8 cellular contexts compared by ENCODE assay signal in genomic region chr9:127567119-127567897, GRCh38. TPM values are rescaled to one million over a fixed set of nuclear protein-coding genes. Genes with fewer than 3 reads are reported as not detected.
DNase-seq lines count a peak whose midpoint lies in the region; ATAC-seq and TF ChIP-seq lines count a peak whose summit lies in the region.

No MANE protein-coding gene starts in this region.

- no peak for TF ChIP-seq EP300 in suprapubic skin (IDR thresholded peaks at IDR 0.05)

- H3K9me3 ChIP-seq in HUES64 (ENCODE audit: insufficient read depth, low read depth, low read length) (no peaks in the 10 kb centered on the region), suprapubic skin (no peaks in the 10 kb centered on the region)

- peak overlapping the region; percentile 59 for H3K9ac ChIP-seq in HUES64 (ENCODE audit: low read depth, low read length)

- peak; percentile 59 for DNase-seq in AG10803 (ENCODE audit: low read depth)
- no peak for DNase-seq in brain microvascular endothelial cell
- DNase-seq in suprapubic skin (ENCODE audit: low spot score in 2 of 2), result no peak
- DNase-seq in NCI-H226, result no peak

- H3K4me1 ChIP-seq in HUES64 (ENCODE audit: insufficient read depth, low read length) (peaks cover 33% of the 10 kb centered on the region), suprapubic skin (peaks cover 74% of the 10 kb centered on the region)

- no peak for TF ChIP-seq CTCF in AG10803 (conservative IDR thresholded peaks at IDR 0.05; ENCODE audit: low read length)
- TF ChIP-seq CTCF in brain microvascular endothelial cell (IDR thresholded peaks at IDR 0.05; ENCODE audit: low read depth, low read length, missing control alignments), result no peak
- TF ChIP-seq CTCF in suprapubic skin (IDR thresholded peaks at IDR 0.05), result no peak

- H3K4me3 ChIP-seq in AG10803 (ENCODE audit: low read length), result peak overlapping the region; percentile 94
- peak overlapping the region; percentile 73 for H3K4me3 ChIP-seq in HUES64 (ENCODE audit: low read length)
- H3K4me3 ChIP-seq in brain microvascular endothelial cell (ENCODE audit: low read depth, low read length), result peak overlapping the region; percentile 91
- H3K4me3 ChIP-seq in suprapubic skin, result peak overlapping the region; percentile 76

- TF ChIP-seq POLR2A in suprapubic skin (IDR thresholded peaks at IDR 0.05), result no peak

- peak overlapping the region; percentile 59; the same call in 1 of the 2 replicates for H3K27ac ChIP-seq in HUES64 (ENCODE audit: low read depth, low read length)
- H3K27ac ChIP-seq in brain microvascular endothelial cell, result peak overlapping the region; percentile 2
- H3K27ac ChIP-seq in layer of hippocampus (ENCODE audit: low read depth, low read length), result peak overlapping the region; percentile 52
- H3K27ac ChIP-seq in suprapubic skin, result peak overlapping the region; percentile 97

- WGBS in HUES64, result 31% methylated on average over 19 of the region's 19 CpGs
- WGBS in suprapubic skin, result 1% methylated on average over 10 of the region's 19 CpGs

- in situ Hi-C loops in brain microvascular endothelial cell (cut with HindIII; ENCODE audit: low pct_ligation_motif_present, low sequenced_read_pairs), result no loop called here

- H3K27me3 ChIP-seq in HUES64 (ENCODE audit: insufficient read depth, low read length), result peaks cover 8% of the 10 kb centered on the region; the same call in 1 of the 2 replicates
- no peaks in the 10 kb centered on the region for H3K27me3 ChIP-seq in brain microvascular endothelial cell (replicated peaks)
- H3K27me3 ChIP-seq in layer of hippocampus (ENCODE audit: control insufficient read depth, insufficient read depth, low read length), result no peaks in the 10 kb centered on the region
- no peaks in the 10 kb centered on the region for H3K27me3 ChIP-seq in suprapubic skin

- H3K36me3 ChIP-seq in HUES64 (ENCODE audit: insufficient read depth, low read length), result peaks cover 9% of the 10 kb centered on the region; the same call in 1 of the 2 replicates
- peaks cover 21% of the 10 kb centered on the region for H3K36me3 ChIP-seq in brain microvascular endothelial cell (replicated peaks)
- no peaks in the 10 kb centered on the region for H3K36me3 ChIP-seq in suprapubic skin

- no peak for ATAC-seq in GM21529 (IDR thresholded peaks at IDR 0.05; ENCODE audit: unreplicated experiment)
- ATAC-seq in HG02610 (IDR thresholded peaks at IDR 0.05; ENCODE audit: unreplicated experiment), result no peak

RNA-seq across cellular contexts. Expression of gene STXBP1, which starts 44.8 kb away (rescaled TPM):
- polyA plus RNA-seq in HUES64 (2013, experiment 1 of 2), result 20.6 TPM
- 29.7 TPM for polyA plus RNA-seq in HUES64 (2013, experiment 2 of 2)
- total RNA-seq in suprapubic skin, result 10 to 100 TPM; 18.4 to 28.2 (median 24.5) TPM

Comparison
In these comparisons a context has a peak if more than half of its experiments do, and no peak if none do; other contexts are left out.
1. H3K27ac ChIP-seq: peak in every context shown above with its lines; median percentile 97 in suprapubic skin; 59 in HUES64; 52 in layer of hippocampus; 2 in brain microvascular endothelial cell.